Comparison of ENCODE assay signal across 31 cellular contexts in genomic region chr2:172725284-172725683, GRCh38.
"Had no signal": no experiment of that assay in that cellular context is flagged by ENCODE, and none has a peak within 500 bp of the region (broad histone marks: within the 10 kb centered on the region; RNA-seq: fewer than 3 reads in every experiment).

No MANE protein-coding gene starts in this region.

- DNase-seq: naive thymus-derived CD8-positive, alpha-beta T cell; nephron progenitor cell; occipital lobe; ovary; posterior cingulate gyrus; psoas muscle; right cardiac atrium; spleen; stimulated activated CD4-positive, alpha-beta T cell treated with anti-CD3 and anti-CD28 coated beads, Interleukin-12 subunit alpha, Interleukin-12 subunit beta, amount 100 ng/mL, for 4 hours; stimulated activated CD4-positive, alpha-beta T cell treated with anti-CD3 and anti-CD28 coated beads, Interleukin-1b, Interleukin-23, amount 100 ng/mL, for 48 hours; stimulated activated CD4-positive, alpha-beta T cell treated with anti-CD3 and anti-CD28 coated beads, Interleukin-4, amount 100 ng/mL, for 1 hour; stimulated activated CD4-positive, alpha-beta T cell treated with anti-CD3 and anti-CD28 coated beads, Interleukin-4, amount 100 ng/mL, for 4 hours; stimulated activated CD8-positive, alpha-beta memory T cell treated with anti-CD3 and anti-CD28 coated beads, Interleukin-4, amount 100 ng/mL, for 48 hours; stimulated activated naive CD4-positive, alpha-beta T cell; stimulated activated naive CD8-positive, alpha-beta T cell treated with anti-CD3 and anti-CD28 coated beads, Interleukin-15, amount 100 ng/mL, for 72 hours; stimulated activated naive CD8-positive, alpha-beta T cell treated with anti-CD3 and anti-CD28 coated beads, Interleukin-15, Interleukin-2, amounts not matched to agents 100 U/mL and 50 U/mL, for 24 hours; substantia nigra; testis; tibial artery; transverse colon; upper lobe of left lung had no signal

- H3K4me2 ChIP-seq: smooth muscle cell had no signal

- H3K27ac ChIP-seq: ovary, parathyroid adenoma, psoas muscle, skin epidermis, spleen, suprapubic skin, testis, tibial artery, transverse colon, upper lobe of left lung, vagina had no signal

- H3K36me3 ChIP-seq: ovary, spleen, suprapubic skin, tibial artery, transverse colon, upper lobe of left lung, vagina had no signal

- H3K9me3 ChIP-seq: ovary, psoas muscle, suprapubic skin, testis, tibial artery, transverse colon, upper lobe of left lung, vagina had no signal

- H2AFZ ChIP-seq: parathyroid adenoma had no signal

- H3K4me3 ChIP-seq: ovary, psoas muscle, skin epidermis, smooth muscle cell, spleen, suprapubic skin, testis, tibial artery, transverse colon, upper lobe of left lung, vagina had no signal

- FAIRE-seq: urothelium cell line had no signal

- H3K4me1 Mint-ChIP-seq: naive thymus-derived CD8-positive, alpha-beta T cell; stimulated activated memory B cell treated with anti-CD40 and anti-IgM and Interleukin-4, amounts not matched to agents 10 μg/mL and 1 μg/mL and 100 μg/mL, for 72 hours; stimulated activated naive CD8-positive, alpha-beta T cell treated with anti-CD3 and anti-CD28 coated beads, Interleukin-15, amount 100 ng/mL, for 72 hours had no signal

- H3K79me2 ChIP-seq: parathyroid adenoma had no signal

- H3K4me1 ChIP-seq: parathyroid adenoma, psoas muscle, spleen, suprapubic skin, testis, tibial artery, transverse colon, upper lobe of left lung, vagina had no signal

- H3K27ac Mint-ChIP-seq: natural killer cell treated with Interleukin-12 subunit alpha and Interleukin-12 subunit beta and Interleukin-15 and Interleukin-18, amount 100 ng/mL, for 72 hours; stimulated activated memory B cell treated with anti-CD40 and anti-IgM and Interleukin-4, amounts not matched to agents 10 μg/mL and 1 μg/mL and 100 μg/mL, for 72 hours; stimulated activated naive CD8-positive, alpha-beta T cell treated with anti-CD3 and anti-CD28 coated beads, Interleukin-15, amount 100 ng/mL, for 72 hours had no signal

- H3K9me3 Mint-ChIP-seq: natural killer cell treated with Interleukin-12 subunit alpha and Interleukin-12 subunit beta and Interleukin-15 and Interleukin-18, amount 100 ng/mL, for 72 hours; neural crest cell had no signal

- ATAC-seq: naive thymus-derived CD8-positive, alpha-beta T cell; natural killer cell treated with Interleukin-12 subunit alpha and Interleukin-12 subunit beta and Interleukin-15 and Interleukin-18, amount 100 ng/mL, for 72 hours; psoas muscle; right cardiac atrium; sciatic nerve; stimulated activated memory B cell treated with anti-CD40 and anti-IgM and Interleukin-4, amounts not matched to agents 10 μg/mL and 1 μg/mL and 100 μg/mL, for 72 hours; stimulated activated naive CD8-positive, alpha-beta T cell treated with anti-CD3 and anti-CD28 coated beads, Interleukin-15, amount 100 ng/mL, for 72 hours; stimulated activated naive CD8-positive, alpha-beta T cell treated with anti-CD3 and anti-CD28 coated beads, Interleukin-15, Interleukin-2, amounts not matched to agents 100 U/mL and 50 U/mL, for 24 hours had no signal

- H3K4me3 Mint-ChIP-seq: naive thymus-derived CD8-positive, alpha-beta T cell; natural killer cell treated with Interleukin-12 subunit alpha and Interleukin-12 subunit beta and Interleukin-15 and Interleukin-18, amount 100 ng/mL, for 72 hours; nephron progenitor cell; neural crest cell; stimulated activated memory B cell treated with anti-CD40 and anti-IgM and Interleukin-4, amounts not matched to agents 10 μg/mL and 1 μg/mL and 100 μg/mL, for 72 hours; stimulated activated naive CD8-positive, alpha-beta T cell treated with anti-CD3 and anti-CD28 coated beads, Interleukin-15, amount 100 ng/mL, for 72 hours had no signal

- H3K27me3 ChIP-seq: ovary, suprapubic skin, testis, tibial artery, transverse colon, upper lobe of left lung, vagina had no signal

- H3K36me3 Mint-ChIP-seq: natural killer cell treated with Interleukin-12 subunit alpha and Interleukin-12 subunit beta and Interleukin-15 and Interleukin-18, amount 100 ng/mL, for 72 hours; stimulated activated memory B cell treated with anti-CD40 and anti-IgM and Interleukin-4, amounts not matched to agents 10 μg/mL and 1 μg/mL and 100 μg/mL, for 72 hours had no signal

- H3K9ac ChIP-seq: parathyroid adenoma had no signal
